Comparison of ENCODE assay signal across 14 cellular contexts in the genomic region with DNA sequence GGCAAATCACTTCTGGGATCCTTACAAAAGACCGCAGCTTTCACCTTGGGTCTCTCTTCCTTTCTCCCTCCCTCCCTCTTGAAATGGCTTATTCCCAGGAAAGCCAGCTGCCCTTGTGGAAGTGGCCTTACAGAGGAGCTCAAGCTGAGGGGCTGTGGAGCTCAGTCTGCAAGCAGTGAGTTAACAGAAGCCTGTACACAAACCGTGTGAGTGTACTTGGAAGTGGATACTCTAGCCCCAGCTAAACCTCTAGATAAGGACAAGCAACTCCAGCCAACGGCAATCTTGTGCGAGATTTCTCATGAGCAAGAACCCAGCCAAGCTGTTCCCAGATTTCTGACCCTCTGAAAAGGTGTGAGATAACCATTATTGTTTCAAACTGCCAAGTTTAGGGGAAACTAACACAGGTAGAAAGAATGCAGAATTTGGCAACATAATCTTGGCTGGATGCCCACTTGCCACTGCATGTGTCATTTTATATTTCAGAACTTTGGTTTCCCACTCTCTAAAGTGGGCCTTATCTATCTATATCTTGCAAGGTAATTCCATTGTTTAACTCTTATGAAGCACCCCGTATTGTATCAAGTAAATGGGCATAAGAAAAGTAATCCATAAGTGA.
DNase-seq lines count a peak whose midpoint lies in the region; ATAC-seq, FAIRE-seq and TF ChIP-seq lines count a peak whose summit lies in the region.
"Had no signal": no experiment of that assay in that cellular context is flagged by ENCODE, and none has a peak within 500 bp of the region (broad histone marks: within the 10 kb centered on the region; RNA-seq: fewer than 3 reads in every experiment).

No MANE protein-coding gene starts in this region.

- in situ Hi-C loops in HepG2 (cut with HindIII; ENCODE audit: extremely low pct_ligation_motif_present, low pct_unique_long_range_greater_than_20kb), result no loop called here
- in situ Hi-C loops in gastrocnemius medialis (cut with MboI; ENCODE audit: low sequenced_read_pairs in 4 of 4), result no loop called here

- H3K4me1 ChIP-seq in HepG2 (ENCODE audit: insufficient read depth, low read length), result no peaks in the 10 kb centered on the region
- H3K4me1 ChIP-seq in right lobe of liver, result no peaks in the 10 kb centered on the region
- H3K4me1 ChIP-seq in esophagus squamous epithelium, result no peaks in the 10 kb centered on the region
- H3K4me1 ChIP-seq in gastrocnemius medialis, result no peaks in the 10 kb centered on the region
- H3K4me1 ChIP-seq: lower lobe of right lung had no signal

- WGBS in HepG2 (ENCODE audit: low lambda C conversion rate), result 0% methylated on average over 3 of the region's 5 CpGs
- 33% methylated on average over 5 of the region's 5 CpGs for WGBS in right lobe of liver (ENCODE audit: insufficient coverage, low coverage, low lambda C conversion rate, missing lambda C conversion rate)
- WGBS in esophagus squamous epithelium, 2 donors, result 55 to 69% methylated on average over 5 of the region's 5 CpGs

- H3K9me3 ChIP-seq in HepG2 (ENCODE audit: low read length) (no peaks in the 10 kb centered on the region), right lobe of liver (no peaks in the 10 kb centered on the region), esophagus squamous epithelium (no peaks in the 10 kb centered on the region), gastrocnemius medialis (no peaks in the 10 kb centered on the region)
- H3K9me3 ChIP-seq: lower lobe of right lung had no signal

- no peaks in the 10 kb centered on the region for H3K27me3 Mint-ChIP-seq in activated T-cell treated with anti-CD3 and anti-CD28 coated beads, Interleukin-2, amount 50 U/mL, for 4 hours (ENCODE audit: low read depth)
- H3K27me3 Mint-ChIP-seq: naive thymus-derived CD8-positive, alpha-beta T cell had no signal

- no peak for TF ChIP-seq POLR2A in HepG2 (IDR thresholded peaks at IDR 0.05; ENCODE audit: insufficient read depth in 1 of 2, low read depth in 2 of 2, low read length in 2 of 2)
- no peak for TF ChIP-seq POLR2A in right lobe of liver (IDR thresholded peaks at IDR 0.05)
- no peak for TF ChIP-seq POLR2A in esophagus squamous epithelium (IDR thresholded peaks at IDR 0.05)
- TF ChIP-seq POLR2A in gastrocnemius medialis (IDR thresholded peaks at IDR 0.05), result no peak

- no peak overlapping the region for H3K4me3 Mint-ChIP-seq in activated T-cell treated with anti-CD3 and anti-CD28 coated beads, Interleukin-2, amount 50 U/mL, for 4 hours
- H3K4me3 Mint-ChIP-seq: naive thymus-derived CD8-positive, alpha-beta T cell had no signal

- ATAC-seq in HepG2, result peak; percentile 26; the same call in 1 of the 3 replicates
- no peak for ATAC-seq in right lobe of liver
- ATAC-seq in activated T-cell treated with anti-CD3 and anti-CD28 coated beads, Interleukin-2, amount 50 U/mL, for 4 hours, result no peak
- ATAC-seq in gastrocnemius medialis, result no peak
- ATAC-seq: naive thymus-derived CD8-positive, alpha-beta T cell had no signal

- no peaks in the 10 kb centered on the region for H3K36me3 Mint-ChIP-seq in activated T-cell treated with anti-CD3 and anti-CD28 coated beads, Interleukin-2, amount 50 U/mL, for 4 hours (ENCODE audit: insufficient read depth)
- H3K36me3 Mint-ChIP-seq: naive thymus-derived CD8-positive, alpha-beta T cell had no signal

- H3K9me3 Mint-ChIP-seq in activated T-cell treated with anti-CD3 and anti-CD28 coated beads, Interleukin-2, amount 50 U/mL, for 4 hours, result peaks cover 11% of the 10 kb centered on the region

- no peak overlapping the region for H3K27ac ChIP-seq in HepG2 (ENCODE audit: extremely low read length, insufficient read depth, low read length)
- no peak overlapping the region for H3K27ac ChIP-seq in right lobe of liver
- no peak overlapping the region for H3K27ac ChIP-seq in esophagus squamous epithelium
- no peak overlapping the region for H3K27ac ChIP-seq in gastrocnemius medialis
- H3K27ac ChIP-seq: lower lobe of right lung had no signal

- BruUV-seq in HepG2 (replicated peaks; lab: Mats Ljungman, UMichigan), result no TSS peak

- H3K36me3 ChIP-seq in HepG2 (replicated peaks in 1 of 2; ENCODE audit: control insufficient read depth in 1 of 2, insufficient read depth in 2 of 2, low read length in 2 of 2), result no peaks in the 10 kb centered on the region
- no peaks in the 10 kb centered on the region for H3K36me3 ChIP-seq in right lobe of liver
- no peaks in the 10 kb centered on the region for H3K36me3 ChIP-seq in esophagus squamous epithelium
- no peaks in the 10 kb centered on the region for H3K36me3 ChIP-seq in gastrocnemius medialis
- H3K36me3 ChIP-seq: lower lobe of right lung had no signal

- no peaks in the 10 kb centered on the region for H3K4me1 Mint-ChIP-seq in activated T-cell treated with anti-CD3 and anti-CD28 coated beads, Interleukin-2, amount 50 U/mL, for 4 hours (ENCODE audit: low read depth)
- H3K4me1 Mint-ChIP-seq: naive thymus-derived CD8-positive, alpha-beta T cell had no signal

- POLR2A ChIA-PET in HepG2 (lab: Yijun Ruan, JAX), result no interaction called here

- TF ChIP-seq EP300 in HepG2 (IDR thresholded peaks at IDR 0.05; ENCODE audit: low read depth in 2 of 2, low read length in 2 of 2) (no peak), HepG2 (CRISPR knock-in tag; IDR thresholded peaks at IDR 0.05; ENCODE audit: borderline replicate concordance) (no peak)

- H4K20me1 ChIP-seq in HepG2 (ENCODE audit: insufficient read depth, low read length), result no peaks in the 10 kb centered on the region

- H3K27me3 ChIP-seq in HepG2 (ENCODE audit: control insufficient read depth in 1 of 2, insufficient read depth in 2 of 2, low read length in 2 of 2), result no peaks in the 10 kb centered on the region; a peak in 1 of 5 replicates
- H3K27me3 ChIP-seq in right lobe of liver, result no peaks in the 10 kb centered on the region
- H3K27me3 ChIP-seq in esophagus squamous epithelium, result no peaks in the 10 kb centered on the region
- H3K27me3 ChIP-seq in gastrocnemius medialis, result no peaks in the 10 kb centered on the region

- H3K4me2 ChIP-seq in HepG2 (ENCODE audit: low read depth, low read length), result no peak overlapping the region

- no peak for TF ChIP-seq RAD21 in HepG2 (CRISPR knock-in tag; IDR thresholded peaks at IDR 0.05)

- no peak for FAIRE-seq in HepG2 (lab: Jason Lieb, UNC)
- FAIRE-seq: D721Med had no signal

- no peak overlapping the region for H2AFZ ChIP-seq in HepG2 (ENCODE audit: low read length)

- intact Hi-C loops in HepG2 (cut with micrococcal nuclease; ENCODE audit: unreplicated experiment), result no loop called here
- intact Hi-C loops in right lobe of liver (cut with DNase I), result no loop called here
- intact Hi-C loops in esophagus squamous epithelium (cut with DNase I), result no loop called here
- intact Hi-C loops in gastrocnemius medialis (cut with DNase I; ENCODE audit: low total_unique reads), result no loop called here

- TF ChIP-seq CTCF in HepG2 (CRISPR knock-in tag; IDR thresholded peaks at IDR 0.05) (no peak), right lobe of liver (IDR thresholded peaks at IDR 0.05) (no peak), fibroblast of pulmonary artery (IDR thresholded peaks at IDR 0.05; ENCODE audit: low read length, missing control alignments) (no peak), esophagus squamous epithelium (IDR thresholded peaks at IDR 0.05) (no peak), gastrocnemius medialis (IDR thresholded peaks at IDR 0.05 in 4 of 5, conservative IDR thresholded peaks at IDR 0.05 in 1 of 5) (no peak)

- no peak overlapping the region for H3K4me3 ChIP-seq in HepG2 (replicated peaks in 1 of 3; ENCODE audit: insufficient read depth in 1 of 3, low read depth in 2 of 3, low read length in 3 of 3)
- no peak overlapping the region for H3K4me3 ChIP-seq in right lobe of liver
- no peak overlapping the region for H3K4me3 ChIP-seq in fibroblast of pulmonary artery (replicated peaks; ENCODE audit: low read depth, low read length)
- H3K4me3 ChIP-seq in esophagus squamous epithelium, result no peak overlapping the region
- H3K4me3 ChIP-seq in gastrocnemius medialis, result no peak overlapping the region
- H3K4me3 ChIP-seq: lower lobe of right lung had no signal

- H3K9ac ChIP-seq in HepG2 (ENCODE audit: insufficient read depth, low read depth, low read length), result no peak overlapping the region

- CTCF ChIA-PET in HepG2 (lab: Yijun Ruan, JAX; ENCODE audit: low intra/inter-chr PET ratio, low total read pairs), result no interaction called here

- DNase-seq in HepG2 (ENCODE audit: low spot score), result no peak
- no peak for DNase-seq in right lobe of liver
- peak; percentile 30 for DNase-seq in RPMI7951 (ENCODE audit: low read depth)
- peak; percentile 46 for DNase-seq in fibroblast of pulmonary artery (ENCODE audit: low read depth)
- no peak for DNase-seq in esophagus squamous epithelium (lab: John Stamatoyannopoulos, UW)
- DNase-seq in activated T-cell treated with anti-CD3 and anti-CD28 coated beads, Interleukin-2, amount 50 U/mL, for 4 hours, result no peak
- DNase-seq in gastrocnemius medialis, result no peak
- DNase-seq: activated CD4-positive, alpha-beta T cell treated with anti-CD3 and anti-CD28 coated beads for 4 hours; activated CD8-positive, alpha-beta memory T cell treated with anti-CD3 and anti-CD28 coated beads, Interleukin-2, amount 50 U/mL, for 48 hours; activated naive CD4-positive, alpha-beta T cell treated with Interleukin-2 at 50 U/mL for 16 hours; lower lobe of right lung; naive thymus-derived CD8-positive, alpha-beta T cell; NCI-H1092 treated with DMSO at 0.1 percent for 48 hours had no signal

- H3K79me2 ChIP-seq in HepG2 (ENCODE audit: insufficient read depth, low read length), result no peaks in the 10 kb centered on the region

TF ChIP-seq in HepG2, 621 proteins besides CTCF, POLR2A, EP300 and RAD21 (continues in another document):
- TF ChIP-seq ATF1 (CRISPR knock-in tag; IDR thresholded peaks at IDR 0.05) (no peak), ZFP82 (CRISPR knock-in tag; IDR thresholded peaks at IDR 0.05; ENCODE audit: borderline replicate concordance) (no peak), GATAD2A (CRISPR knock-in tag; IDR thresholded peaks at IDR 0.05) (no peak)
- TF ChIP-seq, protein P1, sequence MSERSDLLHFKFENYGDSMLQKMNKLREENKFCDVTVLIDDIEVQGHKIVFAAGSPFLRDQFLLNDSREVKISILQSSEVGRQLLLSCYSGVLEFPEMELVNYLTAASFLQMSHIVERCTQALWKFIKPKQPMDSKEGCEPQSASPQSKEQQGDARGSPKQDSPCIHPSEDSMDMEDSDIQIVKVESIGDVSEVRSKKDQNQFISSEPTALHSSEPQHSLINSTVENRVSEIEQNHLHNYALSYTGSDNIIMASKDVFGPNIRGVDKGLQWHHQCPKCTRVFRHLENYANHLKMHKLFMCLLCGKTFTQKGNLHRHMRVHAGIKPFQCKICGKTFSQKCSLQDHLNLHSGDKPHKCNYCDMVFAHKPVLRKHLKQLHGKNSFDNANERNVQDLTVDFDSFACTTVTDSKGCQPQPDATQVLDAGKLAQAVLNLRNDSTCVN (CRISPR knock-in tag; IDR thresholded peaks at IDR 0.05; ENCODE audit: borderline replicate concordance), result no peak
- TF ChIP-seq, protein P2, sequence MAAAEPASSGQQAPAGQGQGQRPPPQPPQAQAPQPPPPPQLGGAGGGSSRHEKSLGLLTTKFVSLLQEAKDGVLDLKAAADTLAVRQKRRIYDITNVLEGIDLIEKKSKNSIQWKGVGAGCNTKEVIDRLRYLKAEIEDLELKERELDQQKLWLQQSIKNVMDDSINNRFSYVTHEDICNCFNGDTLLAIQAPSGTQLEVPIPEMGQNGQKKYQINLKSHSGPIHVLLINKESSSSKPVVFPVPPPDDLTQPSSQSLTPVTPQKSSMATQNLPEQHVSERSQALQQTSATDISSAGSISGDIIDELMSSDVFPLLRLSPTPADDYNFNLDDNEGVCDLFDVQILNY (CRISPR knock-in tag; conservative IDR thresholded peaks at IDR 0.05), result no peak

Comparison
In these comparisons a context has a peak if more than half of its experiments do, and no peak if none do; other contexts are left out.
1. DNase-seq: peak in RPMI7951 (single experiment) and fibroblast of pulmonary artery (single experiment); none in HepG2 (single experiment), right lobe of liver (0 of 3), esophagus squamous epithelium (single experiment), activated T-cell treated with anti-CD3 and anti-CD28 coated beads, Interleukin-2, amount 50 U/mL, for 4 hours (single experiment) and gastrocnemius medialis (0 of 2).